8 cellular contexts compared by ENCODE assay signal in the genomic region with DNA sequence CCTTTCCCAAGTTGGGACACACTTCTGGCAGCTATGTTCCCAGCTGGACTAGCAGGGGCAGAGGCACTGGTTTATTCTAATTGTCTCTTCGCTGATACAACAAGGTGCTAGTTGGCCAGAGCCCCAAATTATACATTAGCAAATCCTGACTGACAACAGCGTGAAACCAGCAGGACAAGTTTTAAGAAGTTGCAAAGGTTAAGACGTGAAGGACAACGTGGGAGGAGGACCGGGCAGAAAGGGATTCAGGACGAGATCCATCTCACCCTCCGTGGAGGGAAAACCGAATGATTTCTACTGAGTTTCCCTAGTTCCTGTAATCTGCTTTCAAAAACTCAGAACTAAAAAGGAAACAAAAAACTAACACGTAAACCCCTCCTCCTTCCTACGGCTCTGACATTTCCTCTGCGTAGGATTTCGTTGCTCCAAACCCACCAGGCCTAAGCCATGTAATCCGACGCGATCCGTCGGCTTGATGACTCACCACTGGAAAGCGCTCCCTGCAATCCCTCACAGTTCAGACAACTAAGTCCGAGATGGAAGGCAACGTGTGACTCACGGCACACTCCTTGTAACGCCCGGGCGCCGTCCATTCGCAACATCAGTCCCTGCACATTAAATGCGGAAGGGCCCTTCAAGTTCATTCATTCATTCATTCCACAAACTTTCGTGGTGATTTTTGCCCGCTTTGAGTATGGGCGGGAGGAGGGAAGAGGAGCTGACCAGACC. TPM values are rescaled to one million over a fixed set of nuclear protein-coding genes. Genes with fewer than 3 reads are reported as not detected.
DNase-seq lines count a peak whose midpoint lies in the region; ATAC-seq and TF ChIP-seq lines count a peak whose summit lies in the region.

No MANE protein-coding gene starts in this region.

- no peaks in the 10 kb centered on the region for H3K9me3 Mint-ChIP-seq in nephron progenitor cell
- H3K9me3 Mint-ChIP-seq in stimulated activated naive CD8-positive, alpha-beta T cell treated with anti-CD3 and anti-CD28 coated beads, Interleukin-15, Interleukin-2, amounts not matched to agents 100 ng/mL and 50 ng/mL, for 24 hours: no peaks in the 10 kb centered on the region

- peaks cover 52% of the 10 kb centered on the region for H3K4me1 Mint-ChIP-seq in nephron progenitor cell
- peaks cover 28% of the 10 kb centered on the region for H3K4me1 Mint-ChIP-seq in stimulated activated naive CD8-positive, alpha-beta T cell treated with anti-CD3 and anti-CD28 coated beads, Interleukin-15, Interleukin-2, amounts not matched to agents 100 ng/mL and 50 ng/mL, for 24 hours (ENCODE audit: low read depth)

- H3K27ac Mint-ChIP-seq in nephron progenitor cell: peak overlapping the region; percentile 99
- H3K27ac Mint-ChIP-seq in stimulated activated naive CD8-positive, alpha-beta T cell treated with anti-CD3 and anti-CD28 coated beads, Interleukin-15, Interleukin-2, amounts not matched to agents 100 ng/mL and 50 ng/mL, for 24 hours: peak overlapping the region; percentile 99

- DNase-seq in DMS79 (lab: John Stamatoyannopoulos, UW) (peak; percentile 77), LHCN-M2 (ENCODE audit: low read depth) (peak; percentile 99), SIG-M5 (lab: John Stamatoyannopoulos, UW) (peak; percentile 65), activated gamma-delta T cell treated with Interleukin-2 at 50 U/mL for 16 hours (peak; percentile 40), foreskin fibroblast (peak; percentile 99), nephron progenitor cell (peak; percentile 68)

- H3K4me3 Mint-ChIP-seq in nephron progenitor cell: peak overlapping the region; percentile 95
- peak overlapping the region; percentile 92 for H3K4me3 Mint-ChIP-seq in stimulated activated naive CD8-positive, alpha-beta T cell treated with anti-CD3 and anti-CD28 coated beads, Interleukin-15, Interleukin-2, amounts not matched to agents 100 ng/mL and 50 ng/mL, for 24 hours

- peak overlapping the region; percentile 40 to 72 for H3K4me3 ChIP-seq in foreskin fibroblast (ENCODE audit: low read depth in 1 of 2, low read length in 2 of 2)

- H3K36me3 Mint-ChIP-seq in nephron progenitor cell (ENCODE audit: low read depth): peaks cover 14% of the 10 kb centered on the region
- no peaks in the 10 kb centered on the region for H3K36me3 Mint-ChIP-seq in stimulated activated naive CD8-positive, alpha-beta T cell treated with anti-CD3 and anti-CD28 coated beads, Interleukin-15, Interleukin-2, amounts not matched to agents 100 ng/mL and 50 ng/mL, for 24 hours (ENCODE audit: low read depth)

- TF ChIP-seq CTCF in foreskin fibroblast (IDR thresholded peaks at IDR 0.05; ENCODE audit: low read depth, low read length): no peak
- no peak for TF ChIP-seq CTCF in nephron progenitor cell (IDR thresholded peaks at IDR 0.05)

- ATAC-seq in GM21786 (IDR thresholded peaks at IDR 0.05; ENCODE audit: unreplicated experiment): peak; percentile 56

- H3K27me3 Mint-ChIP-seq in nephron progenitor cell (ENCODE audit: low read depth, poor library complexity): peaks cover 2% of the 10 kb centered on the region
- no peaks in the 10 kb centered on the region for H3K27me3 Mint-ChIP-seq in stimulated activated naive CD8-positive, alpha-beta T cell treated with anti-CD3 and anti-CD28 coated beads, Interleukin-15, Interleukin-2, amounts not matched to agents 100 ng/mL and 50 ng/mL, for 24 hours

RNA-seq across cellular contexts. Expression of a gene that starts 0.7 kb away (rescaled TPM):
- 83.2 and 86.9 TPM in 2 replicates for total RNA-seq in LHCN-M2 (2014; rRNA removed)
- polyA plus RNA-seq in LHCN-M2 (2012): 27.6 TPM

RNA-seq across cellular contexts. Expression of a gene that starts 30.2 kb away (rescaled TPM):
- total RNA-seq in LHCN-M2 (2014; rRNA removed): 0.83 and 1.3 TPM in 2 replicates
- 0.68 TPM for polyA plus RNA-seq in LHCN-M2 (2012)

Comparison
In these comparisons a context has a peak if more than half of its experiments do, and no peak if none do; other contexts are left out.
1. Peak in every context shown above with its lines: DNase-seq, ATAC-seq and H3K4me3 ChIP-seq.
2. DNase-seq: peak in every context shown above with its lines; median percentile 99 in LHCN-M2; 99 in foreskin fibroblast; 77 in DMS79; 68 in nephron progenitor cell; 65 in SIG-M5; 40 in activated gamma-delta T cell treated with Interleukin-2 at 50 U/mL for 16 hours.